In genomic region chrY:7654985-7655384, GRCh38 we compare ENCODE assay signal across 26 cellular contexts.
"Had no signal": no experiment of that assay in that cellular context is flagged by ENCODE, and none has a peak within 500 bp of the region (broad histone marks: within the 10 kb centered on the region; RNA-seq: fewer than 3 reads in every experiment).

No MANE protein-coding gene starts in this region.

- H3K79me2 ChIP-seq: hepatocyte, parathyroid adenoma had no signal

- H2AFZ ChIP-seq: hepatocyte, neural progenitor cell, parathyroid adenoma had no signal

- H3K27me3 ChIP-seq: esophagus muscularis mucosa, foreskin keratinocyte, gastroesophageal sphincter, heart left ventricle, hepatocyte, neural progenitor cell, right lobe of liver, suprapubic skin, transverse colon, upper lobe of right lung, uterus had no signal

- H3K9ac ChIP-seq: neural progenitor cell, parathyroid adenoma had no signal

- H3K9me3 ChIP-seq: esophagus muscularis mucosa, gastroesophageal sphincter, heart left ventricle, right lobe of liver, suprapubic skin, transverse colon, upper lobe of right lung, uterus had no signal

- H3K27ac ChIP-seq: esophagus muscularis mucosa, foreskin keratinocyte, gastroesophageal sphincter, heart left ventricle, hepatocyte, neural progenitor cell, parathyroid adenoma, right lobe of liver, suprapubic skin, transverse colon, upper lobe of right lung, uterus had no signal

- DNase-seq: dermis blood vessel endothelial cell; effector memory CD4-positive, alpha-beta T cell; foreskin keratinocyte; heart left ventricle; kidney; midbrain; naive thymus-derived CD4-positive, alpha-beta T cell; right lobe of liver; stimulated activated CD4-positive, alpha-beta T cell treated with anti-CD3 and anti-CD28 coated beads, Interleukin-12 subunit alpha, Interleukin-12 subunit beta, amount 100 ng/mL, for 4 hours; stimulated activated CD4-positive, alpha-beta T cell treated with anti-CD3 and anti-CD28 coated beads, Interleukin-1b, Interleukin-23, amount 100 ng/mL, for 48 hours; stimulated activated CD4-positive, alpha-beta T cell treated with anti-CD3 and anti-CD28 coated beads, Interleukin-4, amount 100 ng/mL, for 1 hour; stimulated activated CD8-positive, alpha-beta memory T cell treated with anti-CD3 and anti-CD28 coated beads, Interleukin-4, amount 100 ng/mL, for 48 hours; stimulated activated naive CD4-positive, alpha-beta T cell; stimulated activated naive CD8-positive, alpha-beta T cell treated with anti-CD3 and anti-CD28 coated beads, Interleukin-15, amount 100 ng/mL, for 72 hours; transverse colon; upper lobe of right lung; uterus had no signal

- H3K4me3 ChIP-seq: esophagus muscularis mucosa, gastroesophageal sphincter, heart left ventricle, hepatocyte, lung, neural progenitor cell, right lobe of liver, smooth muscle cell, suprapubic skin, transverse colon, upper lobe of right lung, uterus had no signal

- H3K4me1 ChIP-seq: esophagus muscularis mucosa, foreskin keratinocyte, gastroesophageal sphincter, heart left ventricle, neural progenitor cell, parathyroid adenoma, right lobe of liver, suprapubic skin, transverse colon, upper lobe of right lung, uterus had no signal

- H3K4me2 ChIP-seq: hepatocyte, neural progenitor cell, smooth muscle cell had no signal

- ATAC-seq: foreskin keratinocyte; gastroesophageal sphincter; heart left ventricle; left lobe of liver; naive thymus-derived CD4-positive, alpha-beta T cell; right lobe of liver; stimulated activated naive CD8-positive, alpha-beta T cell treated with anti-CD3 and anti-CD28 coated beads, Interleukin-15, amount 100 ng/mL, for 72 hours; upper lobe of right lung had no signal

- H3K36me3 ChIP-seq: esophagus muscularis mucosa, gastroesophageal sphincter, heart left ventricle, neural progenitor cell, right lobe of liver, suprapubic skin, transverse colon, upper lobe of right lung, uterus had no signal
